ENCODE assay signal across 13 cellular contexts in the genomic region with DNA sequence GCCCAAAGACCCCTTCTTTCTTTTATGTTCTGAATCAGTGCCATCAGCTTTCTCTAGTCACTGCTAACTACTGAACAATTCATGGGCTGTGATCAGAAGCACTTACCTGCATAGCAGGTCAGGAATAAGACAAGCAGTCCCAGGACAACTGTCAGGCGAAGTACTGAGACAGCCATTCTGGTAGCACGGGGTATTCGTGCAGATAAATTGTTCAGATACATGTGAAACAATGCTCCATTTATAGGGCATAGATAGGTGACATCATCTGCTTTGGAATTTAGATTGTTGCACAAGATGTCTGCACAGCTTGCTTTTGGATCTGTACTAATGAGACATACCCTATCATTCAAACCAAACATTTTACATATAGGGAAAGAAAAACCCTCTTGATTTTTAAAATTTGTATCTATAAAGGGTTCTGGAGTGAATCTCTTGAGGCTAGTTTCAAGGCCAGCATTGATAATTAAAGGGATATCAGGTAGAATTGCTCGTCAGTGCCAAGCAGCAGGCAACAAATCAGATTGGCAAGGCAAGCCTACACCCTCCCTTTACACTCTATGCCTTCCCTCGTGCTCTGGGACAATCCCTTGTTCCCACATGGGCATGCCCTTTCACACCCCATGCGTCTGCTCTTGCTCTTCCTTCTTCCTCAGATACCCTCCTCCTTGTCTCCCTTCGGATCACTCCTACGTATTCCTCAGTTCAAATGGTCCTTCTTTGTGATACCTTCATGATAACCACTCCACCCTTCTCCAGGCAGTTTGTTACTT. TPM values are rescaled to one million over a fixed set of nuclear protein-coding genes. Genes with fewer than 3 reads are reported as not detected.
DNase-seq lines count a peak whose midpoint lies in the region; TF ChIP-seq lines count a peak whose summit lies in the region.
"Had no signal": no experiment of that assay in that cellular context is flagged by ENCODE, and none has a peak within 500 bp of the region (broad histone marks: within the 10 kb centered on the region; RNA-seq: fewer than 3 reads in every experiment).

A gene (minus strand): TSS at position 213 of the 770 bp plus-strand sequence. CDS start 37 bp downstream, at position 176.

- H3K9ac ChIP-seq in GM23248 (no peak within 1 kb of the TSS), MM.1S (ENCODE audit: low read length) (no peak within 1 kb of the TSS)

- H3K4me3 ChIP-seq in GM23248 (no peak within 1 kb of the TSS; the same call in 1 of the 2 replicates), fibroblast of pulmonary artery (replicated peaks; ENCODE audit: low read depth, low read length) (no peak within 1 kb of the TSS), esophagus squamous epithelium (no peak within 1 kb of the TSS), MM.1S (ENCODE audit: low read length) (no peak within 1 kb of the TSS)

- H2AFZ ChIP-seq in GM23248: no peak within 1 kb of the TSS
- no peak within 1 kb of the TSS for H2AFZ ChIP-seq in MM.1S (ENCODE audit: low read length)

- no peaks in the 10 kb centered on the region; the same call in 1 of the 2 replicates for H3K9me2 ChIP-seq in GM23248 (ENCODE audit: insufficient read depth)
- no peaks in the 10 kb centered on the region for H3K9me2 ChIP-seq in MM.1S (replicated peaks; ENCODE audit: insufficient read depth, low read length)

- H3K27ac ChIP-seq in GM23248 (no peak within 1 kb of the TSS), esophagus squamous epithelium (no peak within 1 kb of the TSS), MM.1S (ENCODE audit: low read length) (no peak within 1 kb of the TSS)

- H3K79me2 ChIP-seq in GM23248 (ENCODE audit: insufficient read depth) (no peaks in the 10 kb centered on the region), MM.1S (ENCODE audit: low read length) (no peaks in the 10 kb centered on the region)

- H3K27me3 ChIP-seq in GM23248 (replicated peaks; ENCODE audit: insufficient read depth) (no peaks in the 10 kb centered on the region), esophagus squamous epithelium (no peaks in the 10 kb centered on the region), MM.1S (replicated peaks; ENCODE audit: insufficient read depth, low read length) (no peaks in the 10 kb centered on the region)

- no peak for TF ChIP-seq POLR2A in esophagus squamous epithelium (IDR thresholded peaks at IDR 0.05)

- H3F3A ChIP-seq in GM23248 (ENCODE audit: insufficient read depth): no peaks in the 10 kb centered on the region
- no peaks in the 10 kb centered on the region for H3F3A ChIP-seq in MM.1S (ENCODE audit: insufficient read depth, low read length)

- in situ Hi-C loops in GM23248 (cut with MboI): no loop called here

- H3K4me2 ChIP-seq in GM23248 (ENCODE audit: unreplicated experiment) (no peak within 1 kb of the TSS), MM.1S (ENCODE audit: low read depth, low read length) (no peak within 1 kb of the TSS)

- H4K20me1 ChIP-seq in GM23248 (ENCODE audit: insufficient read depth) (no peaks in the 10 kb centered on the region), MM.1S (ENCODE audit: insufficient read depth, low read length) (no peaks in the 10 kb centered on the region)

- H3K9me3 ChIP-seq in GM23248 (ENCODE audit: low read depth) (no peaks in the 10 kb centered on the region), esophagus squamous epithelium (no peaks in the 10 kb centered on the region), MM.1S (replicated peaks; ENCODE audit: insufficient read depth, low read length) (no peaks in the 10 kb centered on the region)

- H3K4me1 ChIP-seq in GM23248 (ENCODE audit: insufficient read depth): no peaks in the 10 kb centered on the region; the same call in 1 of the 2 replicates
- peaks cover 0 to 3% (median 0%) of the 10 kb centered on the region in 3 donors for H3K4me1 ChIP-seq in esophagus squamous epithelium
- H3K4me1 ChIP-seq in MM.1S (ENCODE audit: low read length): no peaks in the 10 kb centered on the region

- 26 to 27% methylated on average over 7 to 8 of the region's 8 CpGs for WGBS in GM23248 (ENCODE audit: low coverage in 1 of 2, low lambda C conversion rate in 2 of 2, missing lambda C conversion rate in 2 of 2), 2 experiments
- WGBS in esophagus squamous epithelium, 2 donors: 60 to 64% methylated on average over 8 of the region's 8 CpGs

- peak; percentile 58 for DNase-seq in GM23248
- peak; percentile 60 for DNase-seq in SW480 (ENCODE audit: low spot score)
- DNase-seq in fibroblast of pulmonary artery (ENCODE audit: low read depth): peak; percentile 74
- DNase-seq in renal cortical epithelial cell (ENCODE audit: low read depth): peak; percentile 30
- no peak for DNase-seq in esophagus squamous epithelium (lab: John Stamatoyannopoulos, UW)
- DNase-seq in MM.1S: no peak
- DNase-seq in NCI-H2227 treated with DMSO at 0.1 percent for 48 hours (lab: John Stamatoyannopoulos, UW): no peak
- no peak for DNase-seq in stimulated activated CD4-positive, alpha-beta T cell treated with anti-CD3 and anti-CD28 coated beads, Interleukin-2, amount 100 ng/mL, for 24 hours
- DNase-seq: activated naive CD8-positive, alpha-beta T cell treated with anti-CD3 and anti-CD28 coated beads for 36 hours; NCI-H2171; stimulated activated CD8-positive, alpha-beta memory T cell treated with anti-CD3 and anti-CD28 coated beads, Interleukin-4, amount 100 ng/mL, for 48 hours had no signal

- intact Hi-C loops in esophagus squamous epithelium (cut with DNase I): no loop called here

- TF ChIP-seq CTCF in fibroblast of pulmonary artery (IDR thresholded peaks at IDR 0.05; ENCODE audit: low read length, missing control alignments) (no peak), esophagus squamous epithelium (IDR thresholded peaks at IDR 0.05) (no peak), MM.1S (IDR thresholded peaks at IDR 0.05; ENCODE audit: low read length) (no peak)

- no peaks in the 10 kb centered on the region for H3K36me3 ChIP-seq in GM23248 (ENCODE audit: low read depth)
- no peaks in the 10 kb centered on the region for H3K36me3 ChIP-seq in esophagus squamous epithelium
- no peaks in the 10 kb centered on the region for H3K36me3 ChIP-seq in MM.1S (replicated peaks; ENCODE audit: insufficient read depth, low read length)

RNA-seq across cellular contexts. Expression of the gene that starts here (rescaled TPM):
- not detected in 2 replicates for total RNA-seq in GM23248 (2014; rRNA removed; shearing (Covaris generic))
- 0.43 and 1.5 TPM in 2 replicates for polyA plus RNA-seq in GM23248 (2016; fragmentation: Nextera tagmentation; extraction: Ambion mirVana)
- total RNA-seq in renal cortical epithelial cell (0.35 TPM in 1 of 2 replicates, not detected in the other), esophagus squamous epithelium (not detected)
- total RNA-seq: activated naive CD8-positive, alpha-beta T cell treated with anti-CD3 and anti-CD28 coated beads for 36 hours; mesenteric fat pad; sciatic nerve had no signal

Comparison
In these comparisons a context has a peak if more than half of its experiments do, and no peak if none do; other contexts are left out.
1. Peak in DNase-seq in renal cortical epithelial cell; RNA of the gene not detected or under 1 TPM.
2. DNase-seq: peak in GM23248 (single experiment), SW480 (single experiment) and fibroblast of pulmonary artery (single experiment); none in esophagus squamous epithelium (single experiment), MM.1S (single experiment), NCI-H2227 treated with DMSO at 0.1 percent for 48 hours (single experiment) and stimulated activated CD4-positive, alpha-beta T cell treated with anti-CD3 and anti-CD28 coated beads, Interleukin-2, amount 100 ng/mL, for 24 hours (0 of 2).